In genomic region chr3:16385151-16385550, GRCh38 we compare ENCODE assay signal across 24 cellular contexts.
DNase-seq lines count a peak whose midpoint lies in the region; ATAC-seq and TF ChIP-seq lines count a peak whose summit lies in the region.
"Had no signal": no experiment of that assay in that cellular context is flagged by ENCODE, and none has a peak within 500 bp of the region (broad histone marks: within the 10 kb centered on the region; RNA-seq: fewer than 3 reads in every experiment).

No MANE protein-coding gene starts in this region.

- no peak overlapping the region for H2AFZ ChIP-seq in DND-41 (ENCODE audit: low read depth, low read length)
- no peak overlapping the region for H2AFZ ChIP-seq in SU-DHL-6 (ENCODE audit: low read depth, low read length, severe bottlenecking)

- CTCF ChIA-PET in activated CD8-positive, alpha-beta T cell treated with anti-CD3 and anti-CD28 coated beads for 36 hours (lab: Charles Lee): no interaction called here
- CTCF ChIA-PET in activated CD8-positive, alpha-beta T cell treated with anti-CD3 and anti-CD28 coated beads, Interleukin-2, amount 10 ng/mL, durations not matched to agents 7 days and 5 days (lab: Charles Lee): interaction anchor here (1.2 kb wide), 1 partner anchor 47 kb away, joined by 3 read pairs; no protein-coding TSS in a partner anchor

- peaks cover 54% of the 10 kb centered on the region for H3F3A ChIP-seq in SU-DHL-6 (ENCODE audit: insufficient read depth)

- peaks cover 72% of the 10 kb centered on the region for H3K4me1 ChIP-seq in DND-41 (ENCODE audit: insufficient read depth, low read length)

- no peak for DNase-seq in activated CD8-positive, alpha-beta T cell treated with anti-CD3 and anti-CD28 coated beads for 36 hours
- no peak for DNase-seq in activated CD8-positive, alpha-beta T cell treated with anti-CD3 and anti-CD28 coated beads, Interleukin-2, amount 10 ng/mL, durations not matched to agents 7 days and 5 days
- DNase-seq in DND-41 (no peak), fibroblast of villous mesenchyme (ENCODE audit: low read depth) (peak; percentile 39), posterior vena cava (ENCODE audit: low spot score) (no peak)
- no peak for DNase-seq in activated CD8-positive, alpha-beta memory T cell treated with anti-CD3 and anti-CD28 coated beads for 24 hours
- DNase-seq: 8988T, ACHN, EL, GDM1, HCEC 1CT, KG1, MM.1S, NCI-H1417, NCI-H1694, NCI-H2029 treated with DMSO at 0.1 percent for 48 hours, NCI-H446 treated with DMSO at 0.1 percent for 48 hours, NCI-H526, SHP77 had no signal

- no peak overlapping the region for H3K4me3 ChIP-seq in DND-41 (ENCODE audit: low read depth in 1 of 2, low read length in 2 of 2)
- H3K4me3 ChIP-seq in SU-DHL-6 (ENCODE audit: insufficient read depth, low read length, poor library complexity, severe bottlenecking): no peak overlapping the region
- H3K4me3 ChIP-seq in fibroblast of villous mesenchyme (ENCODE audit: low read depth, low read length): no peak overlapping the region
- H3K4me3 ChIP-seq: GM12878 had no signal

- peak overlapping the region; percentile 50 for H3K27ac Mint-ChIP-seq in activated CD8-positive, alpha-beta T cell treated with anti-CD3 and anti-CD28 coated beads for 36 hours
- H3K27ac Mint-ChIP-seq in activated CD8-positive, alpha-beta T cell treated with anti-CD3 and anti-CD28 coated beads, Interleukin-2, amount 10 ng/mL, durations not matched to agents 7 days and 5 days: no peak overlapping the region

- intact Hi-C loops in activated CD8-positive, alpha-beta T cell treated with anti-CD3 and anti-CD28 coated beads for 36 hours (cut with micrococcal nuclease): no loop called here
- intact Hi-C loops in posterior vena cava (cut with DNase I): no loop called here

- H3K27ac ChIP-seq in DND-41 (ENCODE audit: low read length) (peak overlapping the region; percentile 90), SU-DHL-6 (ENCODE audit: low read depth, low read length) (peak overlapping the region; percentile 16; the same call in 1 of the 2 replicates)
- H3K27ac ChIP-seq: RWPE1 had no signal

- H3K36me3 Mint-ChIP-seq in activated CD8-positive, alpha-beta T cell treated with anti-CD3 and anti-CD28 coated beads for 36 hours (ENCODE audit: low read depth): peaks cover 67% of the 10 kb centered on the region
- H3K36me3 Mint-ChIP-seq in activated CD8-positive, alpha-beta T cell treated with anti-CD3 and anti-CD28 coated beads, Interleukin-2, amount 10 ng/mL, durations not matched to agents 7 days and 5 days (ENCODE audit: low read depth): peaks cover 74% of the 10 kb centered on the region

- no peaks in the 10 kb centered on the region for H3K9me2 ChIP-seq in SU-DHL-6 (replicated peaks; ENCODE audit: insufficient read depth, low read length)

- H3K4me2 ChIP-seq in DND-41 (ENCODE audit: insufficient read depth, low read length) (no peak overlapping the region), SU-DHL-6 (ENCODE audit: low read depth, low read length, poor library complexity, severe bottlenecking) (no peak overlapping the region)

- H3K9me3 Mint-ChIP-seq in activated CD8-positive, alpha-beta T cell treated with anti-CD3 and anti-CD28 coated beads for 36 hours: peaks cover 7% of the 10 kb centered on the region
- H3K9me3 Mint-ChIP-seq in activated CD8-positive, alpha-beta T cell treated with anti-CD3 and anti-CD28 coated beads, Interleukin-2, amount 10 ng/mL, durations not matched to agents 7 days and 5 days (ENCODE audit: insufficient read depth): no peaks in the 10 kb centered on the region

- H3K4me3 Mint-ChIP-seq in activated CD8-positive, alpha-beta T cell treated with anti-CD3 and anti-CD28 coated beads for 36 hours: no peak overlapping the region
- H3K4me3 Mint-ChIP-seq in activated CD8-positive, alpha-beta T cell treated with anti-CD3 and anti-CD28 coated beads, Interleukin-2, amount 10 ng/mL, durations not matched to agents 7 days and 5 days: no peak overlapping the region

- POLR2A ChIA-PET in activated CD8-positive, alpha-beta T cell treated with anti-CD3 and anti-CD28 coated beads for 36 hours (lab: Charles Lee): no interaction called here
- POLR2A ChIA-PET in activated CD8-positive, alpha-beta T cell treated with anti-CD3 and anti-CD28 coated beads, Interleukin-2, amount 10 ng/mL, durations not matched to agents 7 days and 5 days (lab: Charles Lee): no interaction called here

- H3K27me3 Mint-ChIP-seq in activated CD8-positive, alpha-beta T cell treated with anti-CD3 and anti-CD28 coated beads for 36 hours: no peaks in the 10 kb centered on the region
- no peaks in the 10 kb centered on the region for H3K27me3 Mint-ChIP-seq in activated CD8-positive, alpha-beta T cell treated with anti-CD3 and anti-CD28 coated beads, Interleukin-2, amount 10 ng/mL, durations not matched to agents 7 days and 5 days (ENCODE audit: low read depth)

- no peak overlapping the region for H3K9ac ChIP-seq in DND-41 (ENCODE audit: low read depth, low read length)
- H3K9ac ChIP-seq in SU-DHL-6 (ENCODE audit: low read length): no peak overlapping the region

- H4K20me1 ChIP-seq in DND-41 (ENCODE audit: insufficient read depth, low read length): no peaks in the 10 kb centered on the region
- no peaks in the 10 kb centered on the region for H4K20me1 ChIP-seq in SU-DHL-6 (ENCODE audit: low read depth, low read length)

- peaks cover 67% of the 10 kb centered on the region for H3K4me1 Mint-ChIP-seq in activated CD8-positive, alpha-beta T cell treated with anti-CD3 and anti-CD28 coated beads for 36 hours (ENCODE audit: low read depth)
- H3K4me1 Mint-ChIP-seq in activated CD8-positive, alpha-beta T cell treated with anti-CD3 and anti-CD28 coated beads, Interleukin-2, amount 10 ng/mL, durations not matched to agents 7 days and 5 days (ENCODE audit: low read depth): peaks cover 45% of the 10 kb centered on the region

- H3K27me3 ChIP-seq in DND-41 (ENCODE audit: insufficient read depth, low read length, poor library complexity): no peaks in the 10 kb centered on the region
- no peaks in the 10 kb centered on the region for H3K27me3 ChIP-seq in SU-DHL-6 (ENCODE audit: low read length)

- H3K79me2 ChIP-seq in DND-41 (ENCODE audit: insufficient read depth, low read length): peaks cover 61% of the 10 kb centered on the region
- H3K79me2 ChIP-seq in SU-DHL-6 (ENCODE audit: insufficient read depth, low read length): peaks cover 100% of the 10 kb centered on the region

- H3K36me3 ChIP-seq in DND-41 (ENCODE audit: insufficient read depth, low read length) (peaks cover 24% of the 10 kb centered on the region), SU-DHL-6 (ENCODE audit: low read length) (peaks cover 40% of the 10 kb centered on the region)

- TF ChIP-seq CTCF in activated CD8-positive, alpha-beta T cell treated with anti-CD3 and anti-CD28 coated beads for 36 hours (IDR thresholded peaks at IDR 0.05): no peak
- TF ChIP-seq CTCF in DND-41 (IDR thresholded peaks at IDR 0.05; ENCODE audit: borderline replicate concordance, extremely low read depth, low read length, poor library complexity, severe bottlenecking) (no peak), SU-DHL-6 (IDR thresholded peaks at IDR 0.05; ENCODE audit: insufficient read depth, low read length, poor library complexity, severe bottlenecking) (no peak), fibroblast of villous mesenchyme (IDR thresholded peaks at IDR 0.05; ENCODE audit: insufficient read depth, low read depth, low read length) (no peak)

- ATAC-seq in activated CD8-positive, alpha-beta T cell treated with anti-CD3 and anti-CD28 coated beads for 36 hours: no peak
- ATAC-seq in activated CD8-positive, alpha-beta T cell treated with anti-CD3 and anti-CD28 coated beads, Interleukin-2, amount 10 ng/mL, durations not matched to agents 7 days and 5 days: no peak
- ATAC-seq in DND-41 (ENCODE audit: insufficient read depth, low read depth) (no peak), HG02588 (IDR thresholded peaks at IDR 0.05; ENCODE audit: unreplicated experiment) (no peak)
- ATAC-seq: GM12878, Panc1 had no signal

- H3K9me3 ChIP-seq in DND-41 (ENCODE audit: insufficient read depth, low read length, severe bottlenecking) (no peaks in the 10 kb centered on the region), SU-DHL-6 (ENCODE audit: insufficient read depth, low read length) (no peaks in the 10 kb centered on the region)
